In the genomic region with DNA sequence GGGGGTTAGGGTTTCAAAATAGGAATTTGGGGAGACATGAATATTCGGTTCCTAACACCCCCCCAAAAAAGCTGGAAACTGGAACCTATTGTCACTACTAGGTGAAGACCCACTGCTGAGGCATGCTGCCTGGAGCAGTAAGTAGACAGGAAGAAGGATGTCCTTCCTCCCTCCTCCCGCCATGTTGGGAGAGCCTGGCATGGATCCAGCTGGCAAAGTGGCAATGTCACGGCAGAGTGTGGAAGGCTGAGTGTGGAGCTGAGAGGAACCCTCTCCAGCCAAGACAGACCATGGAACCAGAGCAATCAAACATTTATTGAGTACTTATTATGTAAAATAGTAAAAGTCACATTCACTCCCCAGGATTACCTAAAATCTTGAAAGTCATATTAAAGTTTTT, we compare ENCODE assay signal across 17 cellular contexts. TPM values are rescaled to one million over a fixed set of nuclear protein-coding genes. Genes with fewer than 3 reads are reported as not detected.
A peak's percentile ranks its signal among the peaks of the same experiment; 100 is the strongest.
DNase-seq lines count a peak whose midpoint lies in the region; ATAC-seq and TF ChIP-seq lines count a peak whose summit lies in the region.
"Had no signal": no experiment of that assay in that cellular context is flagged by ENCODE, and none has a peak within 500 bp of the region (broad histone marks: within the 10 kb centered on the region; RNA-seq: fewer than 3 reads in every experiment).

No MANE protein-coding gene starts in this region.

- peaks cover 12% of the 10 kb centered on the region for H3K4me1 Mint-ChIP-seq in activated CD4-positive, alpha-beta T cell treated with anti-CD3 and anti-CD28 coated beads, Interleukin-2, amount 10 ng/mL, durations not matched to agents 24 days and 14 days
- peaks cover 7% of the 10 kb centered on the region for H3K4me1 Mint-ChIP-seq in activated CD4-positive, alpha-beta T cell treated with anti-CD3 and anti-CD28 coated beads for 36 hours

- peaks cover 2% of the 10 kb centered on the region for H3K27me3 Mint-ChIP-seq in activated CD4-positive, alpha-beta T cell treated with anti-CD3 and anti-CD28 coated beads, Interleukin-2, amount 10 ng/mL, durations not matched to agents 24 days and 14 days
- H3K27me3 Mint-ChIP-seq in activated CD4-positive, alpha-beta T cell treated with anti-CD3 and anti-CD28 coated beads for 36 hours, result no peaks in the 10 kb centered on the region
- H3K27me3 Mint-ChIP-seq: B cell; CD4-positive, alpha-beta T cell had no signal

- peaks cover 8% of the 10 kb centered on the region for H3K36me3 Mint-ChIP-seq in activated CD4-positive, alpha-beta T cell treated with anti-CD3 and anti-CD28 coated beads, Interleukin-2, amount 10 ng/mL, durations not matched to agents 24 days and 14 days (ENCODE audit: low read depth)
- peaks cover 5% of the 10 kb centered on the region for H3K36me3 Mint-ChIP-seq in activated CD4-positive, alpha-beta T cell treated with anti-CD3 and anti-CD28 coated beads for 36 hours (ENCODE audit: low read depth)

- peaks cover 17% of the 10 kb centered on the region for H3K9me3 Mint-ChIP-seq in activated CD4-positive, alpha-beta T cell treated with anti-CD3 and anti-CD28 coated beads, Interleukin-2, amount 10 ng/mL, durations not matched to agents 24 days and 14 days
- H3K9me3 Mint-ChIP-seq in activated CD4-positive, alpha-beta T cell treated with anti-CD3 and anti-CD28 coated beads for 36 hours (ENCODE audit: low read depth), result peaks cover 2% of the 10 kb centered on the region
- H3K9me3 Mint-ChIP-seq: CD4-positive, alpha-beta T cell had no signal

- no peak for ATAC-seq in activated CD4-positive, alpha-beta T cell treated with anti-CD3 and anti-CD28 coated beads for 36 hours
- no peak for ATAC-seq in GM21360 (IDR thresholded peaks at IDR 0.05; ENCODE audit: unreplicated experiment)
- ATAC-seq: HCT116 had no signal

- no peak overlapping the region for H3K4me3 ChIP-seq in esophagus muscularis mucosa
- H3K4me3 ChIP-seq: GM23248 had no signal

- peak; percentile 49 for DNase-seq in activated CD4-positive, alpha-beta T cell treated with anti-CD3 and anti-CD28 coated beads, Interleukin-2, amount 10 ng/mL, durations not matched to agents 24 days and 14 days
- no peak for DNase-seq in activated CD4-positive, alpha-beta T cell treated with anti-CD3 and anti-CD28 coated beads for 36 hours
- DNase-seq in NCI-H1105 treated with DMSO at 0.1 percent for 48 hours (lab: John Stamatoyannopoulos, UW) (peak; percentile 18), NCI-H69 (lab: John Stamatoyannopoulos, UW) (peak; percentile 61), esophagus muscularis mucosa (ENCODE audit: extremely low spot score) (peak; percentile 60), GM03348 (ENCODE audit: low spot score) (no peak)
- DNase-seq: C1 segment of cervical spinal cord; Calu3; CD4-positive, alpha-beta T cell; DMS153; DMS79 treated with DMSO at 0.1 percent for 48 hours; EL; GM23248 had no signal

- no peak for TF ChIP-seq POLR2A in esophagus muscularis mucosa (IDR thresholded peaks at IDR 0.05; ENCODE audit: low read depth)

- peaks cover 0 to 7% (median 2%) of the 10 kb centered on the region in 4 donors for H3K4me1 ChIP-seq in esophagus muscularis mucosa

- intact Hi-C loops in activated CD4-positive, alpha-beta T cell treated with anti-CD3 and anti-CD28 coated beads, Interleukin-2, amount 10 ng/mL, durations not matched to agents 24 days and 14 days (cut with micrococcal nuclease), result no loop called here
- intact Hi-C loops in activated CD4-positive, alpha-beta T cell treated with anti-CD3 and anti-CD28 coated beads for 36 hours (cut with DNase I, micrococcal nuclease), result no loop called here
- intact Hi-C loops in esophagus muscularis mucosa (cut with DNase I), result no loop called here

- TF ChIP-seq EP300 in esophagus muscularis mucosa (IDR thresholded peaks at IDR 0.05), result no peak

- H3K27ac ChIP-seq in esophagus muscularis mucosa (replicated peaks in 1 of 4), result no peak overlapping the region
- H3K27ac ChIP-seq: GM23248, HL-60 had no signal

- peaks cover 0 to 9% (median 0%) of the 10 kb centered on the region in 4 donors for H3K27me3 ChIP-seq in esophagus muscularis mucosa

- H3K9me3 ChIP-seq in esophagus muscularis mucosa, result no peaks in the 10 kb centered on the region

- no peak overlapping the region for H3K27ac Mint-ChIP-seq in activated CD4-positive, alpha-beta T cell treated with anti-CD3 and anti-CD28 coated beads, Interleukin-2, amount 10 ng/mL, durations not matched to agents 24 days and 14 days
- H3K27ac Mint-ChIP-seq in activated CD4-positive, alpha-beta T cell treated with anti-CD3 and anti-CD28 coated beads for 36 hours, result no peak overlapping the region
- H3K27ac Mint-ChIP-seq: B cell; CD4-positive, alpha-beta T cell had no signal

- WGBS in esophagus muscularis mucosa, result 53% methylated on average over 3 of the region's 3 CpGs

- CTCF ChIA-PET in activated CD4-positive, alpha-beta T cell treated with anti-CD3 and anti-CD28 coated beads for 36 hours (lab: Charles Lee), result interaction anchor here (0.7 to 1.2 kb wide), 3 partner anchors 13 to 32 kb away, joined by 3 to 4 read pairs (median 3); no protein-coding TSS in a partner anchor

- TF ChIP-seq CTCF in esophagus muscularis mucosa (IDR thresholded peaks at IDR 0.05), result no peak

- H3K36me3 ChIP-seq in esophagus muscularis mucosa, result no peaks in the 10 kb centered on the region

- POLR2A ChIA-PET in activated CD4-positive, alpha-beta T cell treated with anti-CD3 and anti-CD28 coated beads for 36 hours (lab: Charles Lee), result no interaction called here

- no peak overlapping the region for H3K4me3 Mint-ChIP-seq in activated CD4-positive, alpha-beta T cell treated with anti-CD3 and anti-CD28 coated beads, Interleukin-2, amount 10 ng/mL, durations not matched to agents 24 days and 14 days
- no peak overlapping the region for H3K4me3 Mint-ChIP-seq in activated CD4-positive, alpha-beta T cell treated with anti-CD3 and anti-CD28 coated beads for 36 hours
- H3K4me3 Mint-ChIP-seq: B cell; CD4-positive, alpha-beta T cell had no signal

RNA-seq across cellular contexts. Expression of a gene that starts 49.0 kb away (rescaled TPM):
- not detected in 2 replicates for total RNA-seq in activated CD4-positive, alpha-beta T cell treated with anti-CD3 and anti-CD28 coated beads, Interleukin-2, amount 10 ng/mL, durations not matched to agents 24 days and 14 days
- not detected for total RNA-seq in activated CD4-positive, alpha-beta T cell treated with anti-CD3 and anti-CD28 coated beads for 36 hours
- not detected for total RNA-seq in esophagus muscularis mucosa
- total RNA-seq: B cell; Calu3; CD4-positive, alpha-beta T cell; GM23248 had no signal

Comparison
In these comparisons a context has a peak if more than half of its experiments do, and no peak if none do; other contexts are left out.
1. DNase-seq: peak in activated CD4-positive, alpha-beta T cell treated with anti-CD3 and anti-CD28 coated beads, Interleukin-2, amount 10 ng/mL, durations not matched to agents 24 days and 14 days (single experiment), NCI-H1105 treated with DMSO at 0.1 percent for 48 hours (single experiment), NCI-H69 (single experiment) and esophagus muscularis mucosa (single experiment); none in activated CD4-positive, alpha-beta T cell treated with anti-CD3 and anti-CD28 coated beads for 36 hours (single experiment) and GM03348 (single experiment).